11 cellular contexts compared by ENCODE assay signal in the genomic region with DNA sequence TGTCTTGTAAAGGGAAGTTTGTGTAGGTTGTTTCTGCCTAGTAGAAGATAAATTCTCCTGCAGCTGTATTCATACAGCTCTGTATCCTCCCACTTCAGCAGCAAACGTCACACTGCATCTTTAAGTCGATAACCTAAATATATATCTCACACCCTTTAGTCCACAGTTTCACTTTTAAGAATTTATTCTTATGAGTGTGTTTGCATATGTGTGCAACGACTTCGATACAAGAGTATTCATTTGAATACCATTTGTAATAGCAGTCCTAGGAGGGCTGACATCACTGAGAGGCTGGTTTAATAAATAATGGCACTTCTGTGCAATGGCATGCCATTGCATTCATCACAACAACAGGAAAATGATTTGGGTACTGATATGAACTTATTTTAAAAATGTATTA.
DNase-seq lines count a peak whose midpoint lies in the region; ATAC-seq and TF ChIP-seq lines count a peak whose summit lies in the region.
"Had no signal": no experiment of that assay in that cellular context is flagged by ENCODE, and none has a peak within 500 bp of the region (broad histone marks: within the 10 kb centered on the region; RNA-seq: fewer than 3 reads in every experiment).

No MANE protein-coding gene starts in this region.

- no peak overlapping the region for H3K27ac Mint-ChIP-seq in activated naive CD4-positive, alpha-beta T cell treated with anti-CD3 and anti-CD28 coated beads for 36 hours

- no peaks in the 10 kb centered on the region for H3K27me3 Mint-ChIP-seq in activated naive CD4-positive, alpha-beta T cell treated with anti-CD3 and anti-CD28 coated beads for 36 hours (ENCODE audit: low read depth)

- ATAC-seq in GM19395 (IDR thresholded peaks at IDR 0.05; ENCODE audit: unreplicated experiment) (peak; percentile 59), HG02885 (IDR thresholded peaks at IDR 0.05; ENCODE audit: poor library complexity, unreplicated experiment) (peak; percentile 80)
- ATAC-seq: foreskin keratinocyte had no signal

- in situ Hi-C loops in GM13976 (cut with MboI; ENCODE audit: low sequenced_read_pairs, unreplicated experiment): no loop called here

- H3K36me3 ChIP-seq in Karpas-422 (ENCODE audit: insufficient read depth, low read length): no peaks in the 10 kb centered on the region

- intact Hi-C loops in activated naive CD4-positive, alpha-beta T cell treated with anti-CD3 and anti-CD28 coated beads for 36 hours (cut with micrococcal nuclease): no loop called here

- peak overlapping the region; percentile 61 for H3K4me2 ChIP-seq in Karpas-422 (ENCODE audit: low read depth, low read length, poor library complexity, severe bottlenecking)

- H3K9me3 Mint-ChIP-seq in activated naive CD4-positive, alpha-beta T cell treated with anti-CD3 and anti-CD28 coated beads for 36 hours: no peaks in the 10 kb centered on the region

- H3K27me3 ChIP-seq in Karpas-422 (ENCODE audit: low read length): no peaks in the 10 kb centered on the region

- peak overlapping the region; percentile 71 for H3K9ac ChIP-seq in Karpas-422 (ENCODE audit: low read length)

- H3K9me3 ChIP-seq in Karpas-422 (ENCODE audit: low read length): no peaks in the 10 kb centered on the region

- peak overlapping the region; percentile 99 for H3K27ac ChIP-seq in Karpas-422 (ENCODE audit: low read length)
- H3K27ac ChIP-seq: coronary artery, foreskin keratinocyte had no signal

- DNase-seq in GM13976 (ENCODE audit: low spot score) (peak; percentile 55), Karpas-422 (peak; percentile 96), NCI-H2227 (lab: John Stamatoyannopoulos, UW; ENCODE audit: unreplicated experiment) (no peak), DMS114 treated with DMSO at 0.1 percent for 48 hours (lab: John Stamatoyannopoulos, UW; ENCODE audit: unreplicated experiment) (no peak), NCI-H1417 treated with DMSO at 0.1 percent for 48 hours (lab: John Stamatoyannopoulos, UW) (no peak)
- no peak for DNase-seq in activated naive CD4-positive, alpha-beta T cell treated with anti-CD3 and anti-CD28 coated beads for 36 hours
- DNase-seq: foreskin keratinocyte, NCI-H2081 treated with DMSO at 0.1 percent for 48 hours had no signal

- H3K9me2 ChIP-seq in Karpas-422 (replicated peaks; ENCODE audit: insufficient read depth, low read length): no peaks in the 10 kb centered on the region

- H3K4me1 Mint-ChIP-seq in activated naive CD4-positive, alpha-beta T cell treated with anti-CD3 and anti-CD28 coated beads for 36 hours (ENCODE audit: low read depth): no peaks in the 10 kb centered on the region

- H3K4me1 ChIP-seq in Karpas-422 (ENCODE audit: low read length): peaks cover 89% of the 10 kb centered on the region
- H3K4me1 ChIP-seq: foreskin keratinocyte had no signal

- no peaks in the 10 kb centered on the region for H3K36me3 Mint-ChIP-seq in activated naive CD4-positive, alpha-beta T cell treated with anti-CD3 and anti-CD28 coated beads for 36 hours (ENCODE audit: low read depth)

- H4K20me1 ChIP-seq in Karpas-422 (ENCODE audit: insufficient read depth, low read depth, low read length): no peaks in the 10 kb centered on the region

- H3K4me3 Mint-ChIP-seq in activated naive CD4-positive, alpha-beta T cell treated with anti-CD3 and anti-CD28 coated beads for 36 hours: no peak overlapping the region

- peak overlapping the region; percentile 25; the same call in 1 of the 2 replicates for H3K4me3 ChIP-seq in Karpas-422 (ENCODE audit: low read length)
- H3K4me3 ChIP-seq: coronary artery had no signal

- no peak overlapping the region for H2AFZ ChIP-seq in Karpas-422 (ENCODE audit: low read length)

- TF ChIP-seq CTCF in GM13976 (IDR thresholded peaks at IDR 0.05; ENCODE audit: borderline replicate concordance, control extremely low read depth, extremely low read depth, insufficient read depth, missing control alignments): no peak

- H3K79me2 ChIP-seq in Karpas-422 (ENCODE audit: low read length): no peaks in the 10 kb centered on the region

- CTCF ChIA-PET in activated naive CD4-positive, alpha-beta T cell treated with anti-CD3 and anti-CD28 coated beads for 36 hours (lab: Charles Lee): interaction anchor here (0.6 kb wide), 1 partner anchor 146 kb away, joined by 4 read pairs; no protein-coding TSS in a partner anchor

Comparison
In these comparisons a context has a peak if more than half of its experiments do, and no peak if none do; other contexts are left out.
1. DNase-seq: peak in GM13976 (single experiment) and Karpas-422 (single experiment); none in activated naive CD4-positive, alpha-beta T cell treated with anti-CD3 and anti-CD28 coated beads for 36 hours (single experiment), NCI-H2227 (single experiment), DMS114 treated with DMSO at 0.1 percent for 48 hours (single experiment) and NCI-H1417 treated with DMSO at 0.1 percent for 48 hours (single experiment).